Comparison of ENCODE assay signal across 8 cellular contexts in genomic region chr1:232793944-232794343, GRCh38. TPM values are rescaled to one million over a fixed set of nuclear protein-coding genes. Genes with fewer than 3 reads are reported as not detected.
DNase-seq lines count a peak whose midpoint lies in the region; ATAC-seq and TF ChIP-seq lines count a peak whose summit lies in the region.

No MANE protein-coding gene starts in this region.

- no peak overlapping the region for H3K4me3 ChIP-seq in BLaER1

- H3K36me3 ChIP-seq in BLaER1, result no peaks in the 10 kb centered on the region

- no peaks in the 10 kb centered on the region for H3K27me3 Mint-ChIP-seq in progenitor cell of endocrine pancreas

- no peaks in the 10 kb centered on the region for H4K20me1 ChIP-seq in BLaER1

- H3K36me3 Mint-ChIP-seq in progenitor cell of endocrine pancreas (ENCODE audit: insufficient read depth), result no peaks in the 10 kb centered on the region

- H3K27ac ChIP-seq in BLaER1, result no peak overlapping the region

- no peak for TF ChIP-seq CTCF in progenitor cell of endocrine pancreas (IDR thresholded peaks at IDR 0.05; ENCODE audit: unreplicated experiment)

- H3K27me3 ChIP-seq in BLaER1, result no peaks in the 10 kb centered on the region

- CTCF ChIA-PET in HEK293T (lab: Yijun Ruan, JAX), result interaction anchor here (1.0 kb wide), 1 partner anchor 10 kb away, joined by 3 read pairs; no protein-coding TSS in a partner anchor

- H3K4me1 ChIP-seq in BLaER1, result peaks cover 27% of the 10 kb centered on the region

- H3K4me3 Mint-ChIP-seq in progenitor cell of endocrine pancreas (ENCODE audit: low read depth), result no peak overlapping the region

- DNase-seq in HEK293T (ENCODE audit: extremely low spot score) (peak; percentile 66), NCI-H82 treated with DMSO at 0.1 percent for 48 hours (lab: John Stamatoyannopoulos, UW; ENCODE audit: unreplicated experiment) (peak; percentile 28), fibroblast of gingiva (ENCODE audit: low read depth) (peak; percentile 75), progenitor cell of endocrine pancreas (ENCODE audit: low spot score, unreplicated experiment) (no peak)
- no peak for DNase-seq in stimulated activated CD4-positive, alpha-beta T cell treated with anti-CD3 and anti-CD28 coated beads, Interleukin-4, amount 100 ng/mL, for 4 hours

- peaks cover 7% of the 10 kb centered on the region for H3K4me1 Mint-ChIP-seq in progenitor cell of endocrine pancreas (ENCODE audit: low read depth)

- peak overlapping the region; percentile 1; the same call in 1 of the 2 replicates for H3K4me2 ChIP-seq in BLaER1

- H3K9ac ChIP-seq in BLaER1, result no peak overlapping the region

- H3K9me3 Mint-ChIP-seq in progenitor cell of endocrine pancreas (ENCODE audit: low read depth), result no peaks in the 10 kb centered on the region

- POLR2A ChIA-PET in HEK293T (lab: Yijun Ruan, JAX), result no interaction called here

- no peak for ATAC-seq in HG03469 (IDR thresholded peaks at IDR 0.05; ENCODE audit: unreplicated experiment)
- ATAC-seq in GM18519 (IDR thresholded peaks at IDR 0.05; ENCODE audit: low FRiP score, unreplicated experiment), result no peak

- H3K9me3 ChIP-seq in BLaER1, result no peaks in the 10 kb centered on the region

- H3K27ac Mint-ChIP-seq in progenitor cell of endocrine pancreas, result no peak overlapping the region

TF ChIP-seq in HEK293T, 16 proteins besides CTCF, POLR2A, EP300 and RAD21:
- TF ChIP-seq PKNOX1 (IDR thresholded peaks at IDR 0.05), result peak; percentile 34; the same call in 1 of the 2 replicates
- no peak for TF ChIP-seq HDGF (IDR thresholded peaks at IDR 0.05; ENCODE audit: borderline replicate concordance)
- TF ChIP-seq NFRKB (IDR thresholded peaks at IDR 0.05), result no peak
- peak; percentile 41; the same call in 1 of the 2 replicates for TF ChIP-seq CTBP1 (IDR thresholded peaks at IDR 0.05; ENCODE audit: borderline replicate concordance)

RNA-seq across cellular contexts. Expression of gene MAP10, which starts 11.3 kb away (rescaled TPM):
- 3.2 and 3.6 TPM in 2 replicates for total RNA-seq in progenitor cell of endocrine pancreas

Comparison
In these comparisons a context has a peak if more than half of its experiments do, and no peak if none do; other contexts are left out.
1. DNase-seq: peak in HEK293T (single experiment), NCI-H82 treated with DMSO at 0.1 percent for 48 hours (single experiment) and fibroblast of gingiva (single experiment); none in stimulated activated CD4-positive, alpha-beta T cell treated with anti-CD3 and anti-CD28 coated beads, Interleukin-4, amount 100 ng/mL, for 4 hours (0 of 2) and progenitor cell of endocrine pancreas (single experiment).